ENCODE assay signal across 8 cellular contexts in the genomic region with DNA sequence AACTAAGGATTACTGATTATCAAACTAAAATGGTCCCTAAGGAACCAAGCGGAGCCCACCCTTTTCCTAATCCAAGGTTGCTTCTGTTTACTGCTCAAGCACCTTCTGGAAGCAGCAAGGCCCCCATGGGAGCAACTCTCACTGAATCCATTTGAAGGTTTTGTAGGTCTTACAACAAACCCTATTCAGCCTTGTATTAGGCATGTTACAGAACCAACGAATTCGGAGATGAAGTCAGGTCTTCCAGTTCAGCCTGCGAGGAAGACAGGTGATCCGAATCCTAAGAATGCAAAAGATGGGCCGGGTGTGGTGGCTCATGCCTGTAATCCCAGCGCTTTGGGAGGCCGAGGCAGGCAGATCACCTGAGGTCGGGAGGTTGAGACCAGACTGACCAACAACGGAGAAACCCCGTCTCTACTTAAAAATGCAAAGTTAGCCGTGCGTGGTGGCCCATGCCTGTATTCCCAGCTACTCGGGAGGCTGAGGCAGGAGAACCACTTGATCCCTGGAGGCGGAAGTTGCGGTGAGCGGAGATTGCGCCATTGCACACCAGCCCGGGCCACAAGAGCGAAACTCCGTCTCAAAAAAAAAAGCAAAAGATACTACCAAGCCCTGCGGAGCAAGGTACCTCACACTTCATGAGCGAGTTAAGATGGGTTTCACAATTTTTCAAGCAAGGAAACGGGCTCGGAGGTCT. TPM values are rescaled to one million over a fixed set of nuclear protein-coding genes. Genes with fewer than 3 reads are reported as not detected.
DNase-seq lines count a peak whose midpoint lies in the region; ATAC-seq, FAIRE-seq and TF ChIP-seq lines count a peak whose summit lies in the region.

No MANE protein-coding gene starts in this region.

- H3K9ac ChIP-seq in K562 (ENCODE audit: insufficient read depth in 1 of 2, low read depth in 2 of 2, low read length in 2 of 2) = peak overlapping the region in 1 of 2 experiments; percentile 93; a peak in 3 of 4 replicates

- BruUV-seq in K562 (replicated peaks; lab: Mats Ljungman, UMichigan) = no TSS peak

- H3K27me3 Mint-ChIP-seq in activated CD4-positive, alpha-beta T cell treated with anti-CD3 and anti-CD28 coated beads for 36 hours = no peaks in the 10 kb centered on the region

- POLR2A ChIA-PET in activated CD4-positive, alpha-beta T cell treated with anti-CD3 and anti-CD28 coated beads for 36 hours (lab: Charles Lee) = interaction anchor here (0.7 to 2.2 kb wide), 5 partner anchors 18 to 273 kb away, joined by 3 to 11 read pairs (median 3); partner anchors contain the start of gene N4BP2L1
- POLR2A ChIA-PET in K562 (lab: Yijun Ruan, JAX) = interaction anchor here (0.7 to 1.9 kb wide), 4 partner anchors 14 to 224 kb away, joined by 3 to 7 read pairs (median 4); partner anchors contain the start of gene N4BP2L2

- peaks cover 25% of the 10 kb centered on the region for H3K36me3 Mint-ChIP-seq in activated CD4-positive, alpha-beta T cell treated with anti-CD3 and anti-CD28 coated beads for 36 hours (ENCODE audit: low read depth)

- H3K27me3 ChIP-seq in K562 (ENCODE audit: control insufficient read depth in 2 of 2, insufficient read depth in 2 of 2, low read length in 2 of 2) (no peaks in the 10 kb centered on the region), lower lobe of right lung (ENCODE audit: low read depth) (no peaks in the 10 kb centered on the region), tibial nerve (no peaks in the 10 kb centered on the region)

- H3K27ac ChIP-seq in K562 (ENCODE audit: extremely low read depth, low read depth, low read length) (peak overlapping the region; percentile 92; the same call in 2 of the 3 replicates), lower lobe of right lung (peak overlapping the region; percentile 97), tibial nerve (peak overlapping the region; percentile 88 to 98 (median 95))

- peak overlapping the region; percentile 50; the same call in 1 of the 2 replicates for H3K4me3 ChIP-seq in K562
- peak overlapping the region; percentile 91 for H3K4me3 ChIP-seq in lower lobe of right lung
- H3K4me3 ChIP-seq in tibial nerve = peak overlapping the region; percentile 56 to 75 (median 65)

- in situ Hi-C loops in K562 (cut with MboI) = loop anchor here (25.0 kb wide), 1 partner anchor 402 kb away; no protein-coding TSS in a partner anchor

- TF ChIP-seq RAD21 in K562 (CRISPR knock-in tag; conservative IDR thresholded peaks at IDR 0.05 in 1 of 2, IDR thresholded peaks at IDR 0.05 in 1 of 2) = no peak

- H3K36me3 ChIP-seq in K562 (ENCODE audit: control insufficient read depth, insufficient read depth, low read length) (peaks cover 13% of the 10 kb centered on the region; the same call in 2 of the 3 replicates), lower lobe of right lung (no peaks in the 10 kb centered on the region), tibial nerve (no peaks in the 10 kb centered on the region)

- H3K4me1 ChIP-seq in K562 (replicated peaks in 1 of 2; ENCODE audit: control insufficient read depth in 2 of 2, insufficient read depth in 2 of 2, low read length in 2 of 2) (peaks cover 0 to 11% of the 10 kb centered on the region in 2 experiments; a peak in 2 of 5 replicates), lower lobe of right lung (peaks cover 10% of the 10 kb centered on the region), tibial nerve (peaks cover 0 to 20% (median 4%) of the 10 kb centered on the region in 4 donors)

- no peaks in the 10 kb centered on the region for H3K9me3 ChIP-seq in K562 (replicated peaks; ENCODE audit: control insufficient read depth, insufficient read depth, low read depth, low read length)
- no peaks in the 10 kb centered on the region for H3K9me3 ChIP-seq in lower lobe of right lung
- no peaks in the 10 kb centered on the region for H3K9me3 ChIP-seq in tibial nerve

- TF ChIP-seq EP300 in K562 (IDR thresholded peaks at IDR 0.05; ENCODE audit: low read length) (no peak), tibial nerve (IDR thresholded peaks at IDR 0.05) (no peak)

- ATAC-seq in activated CD4-positive, alpha-beta T cell treated with anti-CD3 and anti-CD28 coated beads for 36 hours = no peak
- ATAC-seq in K562 = no peak
- no peak for ATAC-seq in lower lobe of right lung
- no peak for ATAC-seq in GM19395 (IDR thresholded peaks at IDR 0.05; ENCODE audit: unreplicated experiment)

- FAIRE-seq in K562 (lab: Jason Lieb, UNC) (no peak), frontal cortex (lab: Jason Lieb, UNC) (no peak)

- TF ChIP-seq CTCF in K562 (IDR thresholded peaks at IDR 0.05 in 2 of 3, conservative IDR thresholded peaks at IDR 0.05 in 1 of 3; ENCODE audit: insufficient read depth in 2 of 3, low read depth in 1 of 3, low read length in 3 of 3) (no peak), lower lobe of right lung (IDR thresholded peaks at IDR 0.05) (no peak), tibial nerve (IDR thresholded peaks at IDR 0.05) (no peak)

- peak overlapping the region; percentile 100 for H3K27ac Mint-ChIP-seq in activated CD4-positive, alpha-beta T cell treated with anti-CD3 and anti-CD28 coated beads for 36 hours

- peak overlapping the region; percentile 92 for H3K4me3 Mint-ChIP-seq in activated CD4-positive, alpha-beta T cell treated with anti-CD3 and anti-CD28 coated beads for 36 hours

- H3K9me3 Mint-ChIP-seq in activated CD4-positive, alpha-beta T cell treated with anti-CD3 and anti-CD28 coated beads for 36 hours (ENCODE audit: low read depth) = no peaks in the 10 kb centered on the region

- peak overlapping the region; percentile 89; the same call in 1 of the 2 replicates for H3K4me2 ChIP-seq in K562 (ENCODE audit: insufficient read depth, low read length)

- peaks cover 16% of the 10 kb centered on the region for H3K4me1 Mint-ChIP-seq in activated CD4-positive, alpha-beta T cell treated with anti-CD3 and anti-CD28 coated beads for 36 hours

- H4K20me1 ChIP-seq in K562 (replicated peaks; ENCODE audit: control insufficient read depth, insufficient read depth, low read length) = no peaks in the 10 kb centered on the region

- intact Hi-C loops in activated CD4-positive, alpha-beta T cell treated with anti-CD3 and anti-CD28 coated beads for 36 hours (cut with DNase I, micrococcal nuclease) = loop anchor here (2.0 to 10.0 kb wide), 7 partner anchors 152 to 1324 kb away; partner anchors contain the start of genes N4BP2L2 (in 1 of the 2) and PDS5B (in 1 of the 2)
- intact Hi-C loops in K562 (cut with micrococcal nuclease) (loop anchor here (5.0 kb wide), 1 partner anchor 292 kb away; no protein-coding TSS in a partner anchor), lower lobe of right lung (cut with DNase I) (loop anchor here (10.0 kb wide), 1 partner anchor 400 kb away; no protein-coding TSS in a partner anchor)

- WGBS in K562 (ENCODE audit: insufficient coverage, low coverage, missing lambda C conversion rate) = 88% methylated on average over 11 of the region's 25 CpGs
- WGBS in tibial nerve, 2 donors = 81 to 85% methylated on average over 25 of the region's 25 CpGs

- DNase-seq in activated CD4-positive, alpha-beta T cell treated with anti-CD3 and anti-CD28 coated beads for 36 hours = no peak
- DNase-seq in activated CD4-positive, alpha-beta T cell treated with anti-CD3 and anti-CD28 coated beads for 4 hours = no peak
- DNase-seq in K562 (ENCODE audit: extremely low read depth in 1 of 4, low spot score in 3 of 4) = no peak
- peak; percentile 85 for DNase-seq in lower lobe of right lung
- DNase-seq in tibial nerve (ENCODE audit: low spot score in 2 of 2) = peak; percentile 15 to 23
- no peak for DNase-seq in activated effector memory CD4-positive, alpha-beta T cell treated with anti-CD3 and anti-CD28 coated beads, Interleukin-2, amount 50 U/mL, for 16 hours
- no peak for DNase-seq in frontal cortex (ENCODE audit: low spot score in 2 of 2)

- TF ChIP-seq POLR2A in K562 (conservative IDR thresholded peaks at IDR 0.05) = no peak
- no peak for TF ChIP-seq POLR2A in tibial nerve (IDR thresholded peaks at IDR 0.05)

- CTCF ChIA-PET in activated CD4-positive, alpha-beta T cell treated with anti-CD3 and anti-CD28 coated beads for 36 hours (lab: Charles Lee) = interaction anchor here (0.8 to 2.6 kb wide), 10 partner anchors 8 to 405 kb away, joined by 3 to 13 read pairs (median 3); no protein-coding TSS in a partner anchor
- CTCF ChIA-PET in K562 (lab: Yijun Ruan, JAX; ENCODE audit: low intra/inter-chr PET ratio) = no interaction called here

- peaks cover 20% of the 10 kb centered on the region for H3K79me2 ChIP-seq in K562 (ENCODE audit: control insufficient read depth, insufficient read depth, low read length)

- H2AFZ ChIP-seq in K562 (ENCODE audit: low read depth, low read length) = peak overlapping the region; percentile 98

- no peaks in the 10 kb centered on the region for H3K9me1 ChIP-seq in K562 (ENCODE audit: control insufficient read depth, insufficient read depth, low read length)

RNA-seq across cellular contexts. Expression of gene ZAR1L, which starts 0.7 kb away (rescaled TPM):
- not detected for total RNA-seq in activated CD4-positive, alpha-beta T cell treated with anti-CD3 and anti-CD28 coated beads for 36 hours
- total RNA-seq in K562 (2011; cell fraction: chromatin; rRNA removed; ENCODE audit: low replicate concordance) = not detected in 2 replicates
- total RNA-seq in K562 (2011; cell fraction: nucleolus; rRNA removed) = not detected in 2 replicates
- not detected in 2 replicates for total RNA-seq in K562 (2011; cell fraction: nucleoplasm; rRNA removed)
- total RNA-seq in K562 (2014; rRNA removed) (not detected in 2 replicates), K562 (2014; rRNA removed; fragmentation: Illumina TruSeq; extraction: Trizol) (not detected in 2 replicates), K562 (2015; rRNA removed; fragmentation: Illumina TruSeq; extraction: Trizol) (not detected in 2 replicates), K562 (2021) (not detected in 2 replicates), lower lobe of right lung (not detected), tibial nerve (under 1 TPM in 1 of 4 donors, not detected in 3; 0.42 TPM), frontal cortex (not detected)
- polyA plus RNA-seq in K562 (2011; rRNA removed) (not detected in 2 replicates), K562 (2014; fragmentation: Illumina TruSeq; extraction: Trizol) (not detected in 2 replicates), K562 (2014; fragmentation: Nextera tagmentation; extraction: Ambion mirVana) (not detected), K562 (2014; rRNA removed) (not detected in 2 replicates)
- polyA plus RNA-seq in K562 (2011; cell fraction: cytosol; rRNA removed) = not detected in 2 replicates
- polyA plus RNA-seq in K562 (2011; cell fraction: nucleus; rRNA removed) = not detected in 2 replicates
- polyA plus RNA-seq in K562 (2012) = not detected in 2 replicates
- polyA minus RNA-seq in K562 (2011; rRNA and poly(A)+ RNA removed) = not detected in 2 replicates
- not detected in 2 replicates for polyA minus RNA-seq in K562 (2011; cell fraction: cytosol; rRNA and poly(A)+ RNA removed)
- polyA minus RNA-seq in K562 (2011; cell fraction: nucleus; rRNA and poly(A)+ RNA removed) = not detected in 2 replicates

RNA-seq across cellular contexts. Expression of gene BRCA2, which starts 0.9 kb away (rescaled TPM):
- 10 to 100 TPM; 34.1 to 49.0 TPM for total RNA-seq in activated CD4-positive, alpha-beta T cell treated with anti-CD3 and anti-CD28 coated beads for 36 hours
- 2.9 and 18.1 TPM in 2 replicates for total RNA-seq in K562 (2011; cell fraction: chromatin; rRNA removed; ENCODE audit: low replicate concordance)
- total RNA-seq in K562 (2011; cell fraction: nucleolus; rRNA removed) = 2.0 and 3.7 TPM in 2 replicates
- total RNA-seq in K562 (2011; cell fraction: nucleoplasm; rRNA removed) = 4.7 and 5.2 TPM in 2 replicates
- total RNA-seq in K562 (2014; rRNA removed) = 5.8 and 9.1 TPM in 2 replicates
- 15.1 and 19.8 TPM in 2 replicates for total RNA-seq in K562 (2014; rRNA removed; fragmentation: Illumina TruSeq; extraction: Trizol)
- total RNA-seq in K562 (2015; rRNA removed; fragmentation: Illumina TruSeq; extraction: Trizol) = 14.2 and 17.3 TPM in 2 replicates
- 10.6 and 11.4 TPM in 2 replicates for total RNA-seq in K562 (2021)
- polyA plus RNA-seq in K562 (2011; rRNA removed) = 2.5 and 5.0 TPM in 2 replicates
- polyA plus RNA-seq in K562 (2011; cell fraction: cytosol; rRNA removed) = 0.75 and 2.8 TPM in 2 replicates
- 4.7 and 5.6 TPM in 2 replicates for polyA plus RNA-seq in K562 (2011; cell fraction: nucleus; rRNA removed)
- 2.4 and 4.8 TPM in 2 replicates for polyA plus RNA-seq in K562 (2012)
- 11.5 and 12.9 TPM in 2 replicates for polyA plus RNA-seq in K562 (2014; fragmentation: Illumina TruSeq; extraction: Trizol)
- polyA plus RNA-seq in K562 (2014; fragmentation: Nextera tagmentation; extraction: Ambion mirVana) = 1 to 10 TPM; 4.3 to 5.6 TPM
- 4.1 and 9.4 TPM in 2 replicates for polyA plus RNA-seq in K562 (2014; rRNA removed)
- 13.9 and 18.1 TPM in 2 replicates for polyA minus RNA-seq in K562 (2011; rRNA and poly(A)+ RNA removed)
- polyA minus RNA-seq in K562 (2011; cell fraction: cytosol; rRNA and poly(A)+ RNA removed) = 4.3 and 8.8 TPM in 2 replicates
- 6.5 and 11.4 TPM in 2 replicates for polyA minus RNA-seq in K562 (2011; cell fraction: nucleus; rRNA and poly(A)+ RNA removed)
- total RNA-seq in lower lobe of right lung = 2.4 TPM
- 1 to 10 TPM in 2 of 4 donors, under 1 TPM in 2; 0.39 to 5.4 (median 2.1) TPM for total RNA-seq in tibial nerve
- total RNA-seq in frontal cortex = 1.6 TPM

Comparison
In these comparisons a context has a peak if more than half of its experiments do, and no peak if none do; other contexts are left out.
1. DNase-seq: peak in lower lobe of right lung (single experiment) and tibial nerve (2 of 2); none in activated CD4-positive, alpha-beta T cell treated with anti-CD3 and anti-CD28 coated beads for 36 hours (single experiment), activated CD4-positive, alpha-beta T cell treated with anti-CD3 and anti-CD28 coated beads for 4 hours (0 of 2), K562 (0 of 4), activated effector memory CD4-positive, alpha-beta T cell treated with anti-CD3 and anti-CD28 coated beads, Interleukin-2, amount 50 U/mL, for 16 hours (single experiment) and frontal cortex (0 of 2).
2. Peak in every context shown above with its lines, with median percentiles within 50 percentile points of each other: H3K27ac ChIP-seq and H3K4me3 ChIP-seq.